8 cellular contexts compared by ENCODE assay signal in genomic region chr6:142746524-142746923, GRCh38.
DNase-seq lines count a peak whose midpoint lies in the region; ATAC-seq, FAIRE-seq and TF ChIP-seq lines count a peak whose summit lies in the region.

No MANE protein-coding gene starts in this region.

- TF ChIP-seq POLR2A in esophagus muscularis mucosa (IDR thresholded peaks at IDR 0.05; ENCODE audit: low read depth) (no peak), GM12891 (IDR thresholded peaks at IDR 0.05; ENCODE audit: low read depth, low read length) (no peak)

- no peaks in the 10 kb centered on the region for H3K79me1 ChIP-seq in neuronal stem cell (ENCODE audit: low read depth, low read length)

- H3K27me3 ChIP-seq in esophagus muscularis mucosa (no peaks in the 10 kb centered on the region), neuronal stem cell (ENCODE audit: control insufficient read depth in 3 of 3, insufficient read depth in 3 of 3, low read depth in 1 of 3, low read length in 3 of 3) (no peaks in the 10 kb centered on the region)

- no peak overlapping the region for H2AK5ac ChIP-seq in neuronal stem cell (ENCODE audit: low read depth, low read length)

- 82% methylated on average over 2 of the region's 2 CpGs for WGBS in esophagus muscularis mucosa
- no CpG with 5 or more reads among the region's 2 CpGs for WGBS in neuronal stem cell (ENCODE audit: extremely low coverage in 2 of 2, insufficient read length in 2 of 2, insufficient replicate concordance in 1 of 2), 2 donors

- H3K36me3 ChIP-seq in esophagus muscularis mucosa, result no peaks in the 10 kb centered on the region
- no peaks in the 10 kb centered on the region for H3K36me3 ChIP-seq in neuronal stem cell (replicated peaks in 1 of 2; ENCODE audit: control insufficient read depth in 2 of 2, insufficient read depth in 2 of 2, low read length in 2 of 2)

- POLR2A ChIA-PET in HEK293T (lab: Yijun Ruan, JAX), result no interaction called here

- H3K4me2 ChIP-seq in neuronal stem cell (ENCODE audit: insufficient read depth, low read length, poor library complexity, severe bottlenecking), result no peak overlapping the region

- H3K14ac ChIP-seq in neuronal stem cell (ENCODE audit: low read length), result no peak overlapping the region

- CTCF ChIA-PET in HEK293T (lab: Yijun Ruan, JAX), result interaction anchor here (0.7 kb wide), 1 partner anchor 22 kb away, joined by 3 read pairs; no protein-coding TSS in a partner anchor

- no peak overlapping the region for H2BK120ac ChIP-seq in neuronal stem cell (ENCODE audit: low read depth, low read length)

- no peak for FAIRE-seq in GM12891 (lab: Jason Lieb, UNC)

- in situ Hi-C loops in GM13977 (cut with MboI; ENCODE audit: low pct_unique_long_range_greater_than_20kb, low sequenced_read_pairs, unreplicated experiment), result no loop called here

- H3K4ac ChIP-seq in neuronal stem cell (ENCODE audit: low read length), result no peak overlapping the region

- H3K18ac ChIP-seq in neuronal stem cell (ENCODE audit: low read length), result no peak overlapping the region

- H2BK5ac ChIP-seq in neuronal stem cell (ENCODE audit: low read length), result no peak overlapping the region

- H2BK15ac ChIP-seq in neuronal stem cell (ENCODE audit: low read length), result no peak overlapping the region

- H3K23ac ChIP-seq in neuronal stem cell (ENCODE audit: low read depth, low read length, poor library complexity), result no peak overlapping the region

- H2BK12ac ChIP-seq in neuronal stem cell (ENCODE audit: low read length), result no peak overlapping the region

- intact Hi-C loops in esophagus muscularis mucosa (cut with DNase I), result no loop called here

- H3K4me1 ChIP-seq in esophagus muscularis mucosa (no peaks in the 10 kb centered on the region), neuronal stem cell (ENCODE audit: control insufficient read depth in 2 of 2, insufficient read depth in 1 of 2, low read depth in 1 of 2, low read length in 2 of 2) (peaks cover 0 to 2% of the 10 kb centered on the region in 2 donors)

- TF ChIP-seq CTCF in GM13977 (IDR thresholded peaks at IDR 0.05; ENCODE audit: extremely low read depth, insufficient read depth, missing control alignments), result peak; percentile 63
- TF ChIP-seq CTCF in esophagus muscularis mucosa (IDR thresholded peaks at IDR 0.05), result peak; percentile 38 to 52 (median 46)

- H3K9ac ChIP-seq in neuronal stem cell (ENCODE audit: low read depth, low read length, poor library complexity), result no peak overlapping the region

- H4K91ac ChIP-seq in neuronal stem cell (ENCODE audit: low read depth, low read length, poor library complexity), result no peak overlapping the region

- no peak for TF ChIP-seq EP300 in esophagus muscularis mucosa (IDR thresholded peaks at IDR 0.05)

- no peaks in the 10 kb centered on the region for H3K9me3 ChIP-seq in esophagus muscularis mucosa
- no peaks in the 10 kb centered on the region for H3K9me3 ChIP-seq in neuronal stem cell (replicated peaks in 1 of 2; ENCODE audit: control insufficient read depth in 2 of 2, insufficient read depth in 1 of 2, low read depth in 1 of 2, low read length in 2 of 2)

- no peak for ATAC-seq in GM21528 (IDR thresholded peaks at IDR 0.05; ENCODE audit: low FRiP score, unreplicated experiment)

- H4K8ac ChIP-seq in neuronal stem cell (ENCODE audit: low read depth, low read length), result no peak overlapping the region

- DNase-seq in GM13977 (ENCODE audit: low spot score) (peak; percentile 17), HEK293T (ENCODE audit: extremely low spot score) (peak; percentile 38), SW480 (ENCODE audit: low spot score) (peak; percentile 8), esophagus muscularis mucosa (ENCODE audit: extremely low spot score) (no peak), neuronal stem cell (ENCODE audit: low spot score) (peak; percentile 35), amniotic stem cell (lab: John Stamatoyannopoulos, UW) (no peak), GM12891 (ENCODE audit: insufficient read length, low spot score) (no peak)

- H3K4me3 ChIP-seq in esophagus muscularis mucosa (no peak overlapping the region), neuronal stem cell (ENCODE audit: low read length in 2 of 2) (no peak overlapping the region)

- H3K27ac ChIP-seq in esophagus muscularis mucosa (replicated peaks in 1 of 4), result no peak overlapping the region
- H3K27ac ChIP-seq in neuronal stem cell (replicated peaks; ENCODE audit: low read length), result no peak overlapping the region

- H2AFZ ChIP-seq in neuronal stem cell (ENCODE audit: low read length), result no peak overlapping the region

TF ChIP-seq in HEK293T, 16 proteins besides CTCF, POLR2A, EP300 and RAD21:
- TF ChIP-seq ARNT (IDR thresholded peaks at IDR 0.05) (no peak), ELF4 (IDR thresholded peaks at IDR 0.05) (no peak), NFRKB (IDR thresholded peaks at IDR 0.05) (no peak), ZNF384 (IDR thresholded peaks at IDR 0.05) (no peak), BHLHE40 (IDR thresholded peaks at IDR 0.05; ENCODE audit: borderline replicate concordance) (no peak), LEF1 (IDR thresholded peaks at IDR 0.05; ENCODE audit: borderline replicate concordance) (no peak), FOXM1 (IDR thresholded peaks at IDR 0.05; ENCODE audit: borderline replicate concordance) (no peak)

TF ChIP-seq in GM12891, 5 proteins besides CTCF, POLR2A, EP300 and RAD21:
- no peak for TF ChIP-seq PAX5 (IDR thresholded peaks at IDR 0.05; ENCODE audit: insufficient read depth, low read length, severe bottlenecking)
- TF ChIP-seq TAF1 (IDR thresholded peaks at IDR 0.05; ENCODE audit: low read depth, low read length), result no peak
- no peak for TF ChIP-seq SPI1 (IDR thresholded peaks at IDR 0.05; ENCODE audit: low read depth, low read length)
- TF ChIP-seq POLR2AphosphoS5 (IDR thresholded peaks at IDR 0.05; ENCODE audit: low read depth, low read length), result no peak
- no peak for TF ChIP-seq POU2F2 (IDR thresholded peaks at IDR 0.05; ENCODE audit: low read depth, low read length)

Comparison
In these comparisons a context has a peak if more than half of its experiments do, and no peak if none do; other contexts are left out.
1. DNase-seq: peak in GM13977 (single experiment), HEK293T (single experiment), SW480 (single experiment) and neuronal stem cell (single experiment); none in esophagus muscularis mucosa (single experiment), amniotic stem cell (single experiment) and GM12891 (single experiment).